25 cellular contexts compared by ENCODE assay signal in the genomic region with DNA sequence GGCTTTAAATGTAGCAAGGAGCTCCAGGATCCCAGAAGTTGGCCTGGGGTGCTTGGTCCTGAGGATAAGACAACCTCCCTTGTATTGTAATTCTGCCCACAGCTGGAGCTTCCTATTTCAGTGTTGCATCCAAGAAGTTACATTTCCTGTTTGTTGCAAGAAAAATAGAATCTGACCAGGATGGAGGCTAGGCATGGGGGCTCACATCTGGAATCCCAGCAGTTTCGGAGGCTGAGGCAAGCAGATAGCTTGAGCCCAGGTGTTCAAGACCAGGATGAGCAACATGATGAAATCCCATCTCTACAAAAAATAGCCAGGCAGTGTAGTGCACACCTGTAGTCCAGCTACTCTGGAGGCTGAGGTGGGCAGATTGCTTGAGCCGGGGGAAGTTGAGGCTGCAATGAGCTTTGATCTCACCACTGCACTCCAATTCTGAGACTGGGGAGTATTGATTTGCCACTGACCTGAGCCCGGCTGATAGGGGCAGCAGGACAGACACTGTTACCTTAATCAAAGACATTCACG. TPM values are rescaled to one million over a fixed set of nuclear protein-coding genes. Genes with fewer than 3 reads are reported as not detected.
"Had no signal": no experiment of that assay in that cellular context is flagged by ENCODE, and none has a peak within 500 bp of the region (broad histone marks: within the 10 kb centered on the region; RNA-seq: fewer than 3 reads in every experiment).

No MANE protein-coding gene starts in this region.

- H3K36me3 ChIP-seq: MG63 had no signal

- H3K4me3 ChIP-seq: MG63 had no signal

- H3K27ac ChIP-seq: RWPE1 had no signal

- H3K9me3 ChIP-seq: MG63, SK-N-SH had no signal

- DNase-seq: IMR-90, Karpas-422, KG1, MG63, NCI-H1092, NCI-H1105 treated with DMSO at 0.1 percent for 48 hours, NCI-H1417 treated with DMSO at 0.1 percent for 48 hours, NCI-H146, NCI-H1694 treated with DMSO at 0.1 percent for 48 hours, NCI-H1930, NCI-H2081 treated with DMSO at 0.1 percent for 48 hours, NCI-H2171, NCI-H226, NCI-H446, NCI-H510A, NCI-H524 treated with DMSO at 0.1 percent for 48 hours, NCI-H69, NCI-H774, PC-3, SHP77, SK-N-SH, SW 1271 had no signal

- H3K9ac ChIP-seq: SK-N-SH had no signal

RNA-seq across cellular contexts. Expression of a gene that starts 0.8 kb away (rescaled TPM):
- total RNA-seq: HT-29, IMR-90, PC-3, SK-MEL-5 had no signal
- polyA plus RNA-seq: IMR-90, SK-N-SH had no signal

RNA-seq across cellular contexts. Expression of a gene that starts 35.6 kb away (rescaled TPM):
- total RNA-seq: HT-29, PC-3 had no signal
